Comparison of ENCODE assay signal across 22 cellular contexts in the genomic region with DNA sequence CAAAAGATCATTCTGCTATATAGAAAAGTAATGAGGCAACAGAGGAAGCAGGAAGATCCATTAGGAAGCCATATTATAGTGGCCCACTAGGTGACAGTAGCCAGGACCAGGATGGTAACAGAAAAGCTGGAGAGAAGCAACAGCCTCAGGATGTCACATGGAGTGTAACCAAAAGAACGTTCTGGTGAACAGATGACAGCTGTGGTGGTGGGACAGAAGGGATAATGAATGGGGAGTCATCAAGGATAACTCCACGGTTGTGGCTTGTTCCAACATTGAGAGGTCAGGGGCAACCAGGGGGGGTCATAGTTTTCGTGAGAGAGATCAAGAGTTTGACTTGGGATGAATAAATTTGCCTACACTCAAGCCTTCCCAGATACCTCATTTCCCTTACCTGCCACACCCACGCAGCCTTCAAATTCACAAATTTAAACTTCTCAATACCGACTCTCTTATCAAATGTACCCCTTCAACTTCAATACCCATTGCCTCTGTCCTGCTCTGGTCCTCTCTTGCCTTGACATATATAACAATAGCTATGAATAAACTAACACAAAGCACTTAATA. TPM values are rescaled to one million over a fixed set of nuclear protein-coding genes. Genes with fewer than 3 reads are reported as not detected.
DNase-seq lines count a peak whose midpoint lies in the region; ATAC-seq, FAIRE-seq and TF ChIP-seq lines count a peak whose summit lies in the region.
"Had no signal": no experiment of that assay in that cellular context is flagged by ENCODE, and none has a peak within 500 bp of the region (broad histone marks: within the 10 kb centered on the region; RNA-seq: fewer than 3 reads in every experiment).

No MANE protein-coding gene starts in this region.

- no peaks in the 10 kb centered on the region for H3K27me3 ChIP-seq in DND-41 (ENCODE audit: insufficient read depth, low read length, poor library complexity)
- H3K27me3 ChIP-seq in K562 (ENCODE audit: control insufficient read depth in 2 of 2, insufficient read depth in 2 of 2, low read length in 2 of 2) = no peaks in the 10 kb centered on the region
- H3K27me3 ChIP-seq: SJSA1 had no signal

- no peaks in the 10 kb centered on the region for H3K9me3 Mint-ChIP-seq in activated T-cell treated with anti-CD3 and anti-CD28 coated beads, Interleukin-2, amount 50 U/mL, for 24 hours
- H3K9me3 Mint-ChIP-seq in stimulated activated naive B cell treated with anti-CD40 and anti-IgM and Interleukin-4, amounts not matched to agents 10 μg/mL and 1 μg/mL and 100 μg/mL, for 72 hours = no peaks in the 10 kb centered on the region
- H3K9me3 Mint-ChIP-seq in activated CD4-positive, alpha-beta T cell treated with anti-CD3 and anti-CD28 coated beads for 36 hours (ENCODE audit: low read depth) = no peaks in the 10 kb centered on the region

- no peak for DNase-seq in activated T-cell treated with anti-CD3 and anti-CD28 coated beads, Interleukin-2, amount 50 U/mL, for 24 hours
- no peak for DNase-seq in activated T-cell treated with anti-CD3 and anti-CD28 coated beads, Interleukin-2, amount 50 U/mL, for 48 hours
- no peak for DNase-seq in DND-41
- DNase-seq in K562 (ENCODE audit: extremely low read depth in 1 of 4, low spot score in 3 of 4) = peak in 1 of 4 experiments; percentile 12
- no peak for DNase-seq in stimulated activated naive B cell treated with anti-CD40 and anti-IgM and Interleukin-4, amounts not matched to agents 10 μg/mL and 1 μg/mL and 100 μg/mL, for 72 hours
- no peak for DNase-seq in activated CD4-positive, alpha-beta T cell treated with anti-CD3 and anti-CD28 coated beads for 36 hours
- DNase-seq: DMS79, IMR-90, Kasumi-1, MM.1S, NCI-H1105 treated with DMSO at 0.1 percent for 48 hours, NCI-H1694 treated with DMSO at 0.1 percent for 48 hours, NCI-H226, NCI-H69, PC-9 had no signal

- CTCF ChIA-PET in K562 (lab: Yijun Ruan, JAX; ENCODE audit: low intra/inter-chr PET ratio) = no interaction called here
- CTCF ChIA-PET in activated CD4-positive, alpha-beta T cell treated with anti-CD3 and anti-CD28 coated beads for 36 hours (lab: Charles Lee) = no interaction called here

- H3K9me1 ChIP-seq in K562 (ENCODE audit: control insufficient read depth, insufficient read depth, low read length) = peaks cover 9% of the 10 kb centered on the region

- H2AFZ ChIP-seq in DND-41 (ENCODE audit: low read depth, low read length) = no peak overlapping the region
- no peak overlapping the region for H2AFZ ChIP-seq in K562 (ENCODE audit: low read depth, low read length)
- H2AFZ ChIP-seq: PC-9 had no signal

- 61% methylated on average over 5 of the region's 5 CpGs for WGBS in K562 (ENCODE audit: insufficient coverage, low coverage, missing lambda C conversion rate)

- H4K20me1 ChIP-seq in DND-41 (ENCODE audit: insufficient read depth, low read length) (peaks cover 9% of the 10 kb centered on the region; the same call in 1 of the 2 replicates), K562 (replicated peaks; ENCODE audit: control insufficient read depth, insufficient read depth, low read length) (peaks cover 39% of the 10 kb centered on the region)

- H3K4me3 Mint-ChIP-seq in activated T-cell treated with anti-CD3 and anti-CD28 coated beads, Interleukin-2, amount 50 U/mL, for 24 hours = no peak overlapping the region
- no peak overlapping the region for H3K4me3 Mint-ChIP-seq in stimulated activated naive B cell treated with anti-CD40 and anti-IgM and Interleukin-4, amounts not matched to agents 10 μg/mL and 1 μg/mL and 100 μg/mL, for 72 hours
- no peak overlapping the region for H3K4me3 Mint-ChIP-seq in activated CD4-positive, alpha-beta T cell treated with anti-CD3 and anti-CD28 coated beads for 36 hours

- no peak for TF ChIP-seq EP300 in K562 (IDR thresholded peaks at IDR 0.05; ENCODE audit: low read length)

- H3K27ac ChIP-seq in DND-41 (ENCODE audit: low read length) = no peak overlapping the region
- H3K27ac ChIP-seq in K562 (ENCODE audit: extremely low read depth, low read depth, low read length) = no peak overlapping the region
- H3K27ac ChIP-seq: PC-9, SJSA1 had no signal

- POLR2A ChIA-PET in K562 (lab: Yijun Ruan, JAX) = interaction anchor here (0.6 to 1.7 kb wide), 6 partner anchors 9 to 568 kb away, joined by 3 to 12 read pairs (median 4); a partner anchor contains a TSS
- POLR2A ChIA-PET in activated CD4-positive, alpha-beta T cell treated with anti-CD3 and anti-CD28 coated beads for 36 hours (lab: Charles Lee) = no interaction called here

- FAIRE-seq in K562 (lab: Jason Lieb, UNC) = no peak
- FAIRE-seq: A204.1, D721Med had no signal

- peaks cover 30% of the 10 kb centered on the region for H3K4me1 Mint-ChIP-seq in activated T-cell treated with anti-CD3 and anti-CD28 coated beads, Interleukin-2, amount 50 U/mL, for 24 hours (ENCODE audit: low read depth)
- peaks cover 9 to 12% of the 10 kb centered on the region in 2 donors for H3K4me1 Mint-ChIP-seq in stimulated activated naive B cell treated with anti-CD40 and anti-IgM and Interleukin-4, amounts not matched to agents 10 μg/mL and 1 μg/mL and 100 μg/mL, for 72 hours
- peaks cover 24% of the 10 kb centered on the region for H3K4me1 Mint-ChIP-seq in activated CD4-positive, alpha-beta T cell treated with anti-CD3 and anti-CD28 coated beads for 36 hours

- peaks cover 39% of the 10 kb centered on the region for H3K4me1 ChIP-seq in DND-41 (ENCODE audit: insufficient read depth, low read length)
- peaks cover 34 to 37% of the 10 kb centered on the region in 2 experiments for H3K4me1 ChIP-seq in K562 (replicated peaks in 1 of 2; ENCODE audit: control insufficient read depth in 2 of 2, insufficient read depth in 2 of 2, low read length in 2 of 2)

- ATAC-seq in DND-41 (ENCODE audit: insufficient read depth, low read depth) (no peak), K562 (0 out of 3 replicates have a peak, but pooled peaks have one; percentile 5), HG03378 (IDR thresholded peaks at IDR 0.05; ENCODE audit: unreplicated experiment) (no peak), HG03045 (IDR thresholded peaks at IDR 0.05; ENCODE audit: unreplicated experiment) (no peak)
- no peak for ATAC-seq in stimulated activated naive B cell treated with anti-CD40 and anti-IgM and Interleukin-4, amounts not matched to agents 10 μg/mL and 1 μg/mL and 100 μg/mL, for 72 hours (replicated peaks)
- no peak for ATAC-seq in activated CD4-positive, alpha-beta T cell treated with anti-CD3 and anti-CD28 coated beads for 36 hours

- H3K9me3 ChIP-seq in DND-41 (ENCODE audit: insufficient read depth, low read length, severe bottlenecking) (no peaks in the 10 kb centered on the region), K562 (replicated peaks; ENCODE audit: control insufficient read depth, insufficient read depth, low read depth, low read length) (no peaks in the 10 kb centered on the region)

- H3K27me3 Mint-ChIP-seq in activated T-cell treated with anti-CD3 and anti-CD28 coated beads, Interleukin-2, amount 50 U/mL, for 24 hours = no peaks in the 10 kb centered on the region
- H3K27me3 Mint-ChIP-seq in stimulated activated naive B cell treated with anti-CD40 and anti-IgM and Interleukin-4, amounts not matched to agents 10 μg/mL and 1 μg/mL and 100 μg/mL, for 72 hours = no peaks in the 10 kb centered on the region
- no peaks in the 10 kb centered on the region for H3K27me3 Mint-ChIP-seq in activated CD4-positive, alpha-beta T cell treated with anti-CD3 and anti-CD28 coated beads for 36 hours

- in situ Hi-C loops in K562 (cut with MboI) = no loop called here

- H3K36me3 ChIP-seq in DND-41 (ENCODE audit: insufficient read depth, low read length) (peaks cover 48% of the 10 kb centered on the region), K562 (ENCODE audit: control insufficient read depth, insufficient read depth, low read length) (peaks cover 54% of the 10 kb centered on the region)

- H3K79me2 ChIP-seq in DND-41 (ENCODE audit: insufficient read depth, low read length) = 0 out of 2 replicates have a peak, but pooled peaks cover 2% of the 10 kb centered on the region
- peaks cover 26% of the 10 kb centered on the region for H3K79me2 ChIP-seq in K562 (ENCODE audit: control insufficient read depth, insufficient read depth, low read length)

- H3K27ac Mint-ChIP-seq in activated T-cell treated with anti-CD3 and anti-CD28 coated beads, Interleukin-2, amount 50 U/mL, for 24 hours = peak overlapping the region; percentile 12
- peak overlapping the region; percentile 14 for H3K27ac Mint-ChIP-seq in stimulated activated naive B cell treated with anti-CD40 and anti-IgM and Interleukin-4, amounts not matched to agents 10 μg/mL and 1 μg/mL and 100 μg/mL, for 72 hours
- H3K27ac Mint-ChIP-seq in activated CD4-positive, alpha-beta T cell treated with anti-CD3 and anti-CD28 coated beads for 36 hours = no peak overlapping the region

- no peak; the same call in 1 of the 2 replicates for TF ChIP-seq POLR2A in K562 (conservative IDR thresholded peaks at IDR 0.05)

- TF ChIP-seq RAD21 in K562 (CRISPR knock-in tag; conservative IDR thresholded peaks at IDR 0.05 in 1 of 2, IDR thresholded peaks at IDR 0.05 in 1 of 2) = no peak

- H3K9ac ChIP-seq in DND-41 (ENCODE audit: low read depth, low read length) (no peak overlapping the region), K562 (ENCODE audit: insufficient read depth in 1 of 2, low read depth in 2 of 2, low read length in 2 of 2) (no peak overlapping the region)

- peaks cover 56% of the 10 kb centered on the region for H3K36me3 Mint-ChIP-seq in activated T-cell treated with anti-CD3 and anti-CD28 coated beads, Interleukin-2, amount 50 U/mL, for 24 hours (ENCODE audit: low read depth)
- peaks cover 37 to 38% of the 10 kb centered on the region in 2 donors for H3K36me3 Mint-ChIP-seq in stimulated activated naive B cell treated with anti-CD40 and anti-IgM and Interleukin-4, amounts not matched to agents 10 μg/mL and 1 μg/mL and 100 μg/mL, for 72 hours
- H3K36me3 Mint-ChIP-seq in activated CD4-positive, alpha-beta T cell treated with anti-CD3 and anti-CD28 coated beads for 36 hours (ENCODE audit: low read depth) = peaks cover 45% of the 10 kb centered on the region

- H3K4me2 ChIP-seq in DND-41 (ENCODE audit: insufficient read depth, low read length) (no peak overlapping the region), K562 (ENCODE audit: insufficient read depth, low read length) (no peak overlapping the region)
- H3K4me2 ChIP-seq: PC-9 had no signal

- intact Hi-C loops in K562 (cut with micrococcal nuclease) = no loop called here
- intact Hi-C loops in activated CD4-positive, alpha-beta T cell treated with anti-CD3 and anti-CD28 coated beads for 36 hours (cut with DNase I, micrococcal nuclease) = no loop called here

- peak; percentile 4 for TF ChIP-seq CTCF in DND-41 (IDR thresholded peaks at IDR 0.05; ENCODE audit: borderline replicate concordance, extremely low read depth, low read length, poor library complexity, severe bottlenecking)
- TF ChIP-seq CTCF in K562 (IDR thresholded peaks at IDR 0.05 in 2 of 3, conservative IDR thresholded peaks at IDR 0.05 in 1 of 3; ENCODE audit: insufficient read depth in 2 of 3, low read depth in 1 of 3, low read length in 3 of 3) = peak in 2 of 3 experiments; percentile 10 to 16; a peak in 1 of 6 replicates

- H3K4me3 ChIP-seq in DND-41 (ENCODE audit: low read depth in 1 of 2, low read length in 2 of 2) = no peak overlapping the region
- no peak overlapping the region for H3K4me3 ChIP-seq in K562
- H3K4me3 ChIP-seq: PC-9, SJSA1 had no signal

- BruUV-seq in K562 (replicated peaks; lab: Mats Ljungman, UMichigan) = no TSS peak

RNA-seq across cellular contexts. Expression of a gene that starts 9.3 kb away (rescaled TPM):
- 126 and 292 TPM in 2 replicates for total RNA-seq in K562 (2011; cell fraction: chromatin; rRNA removed; ENCODE audit: low replicate concordance)
- total RNA-seq in K562 (2011; cell fraction: nucleolus; rRNA removed) = 220 and 224 TPM in 2 replicates
- 142 and 163 TPM in 2 replicates for total RNA-seq in K562 (2011; cell fraction: nucleoplasm; rRNA removed)
- total RNA-seq in K562 (2014; rRNA removed) (82.1 and 123 TPM in 2 replicates), K562 (2014; rRNA removed; fragmentation: Illumina TruSeq; extraction: Trizol) (40.0 and 42.0 TPM in 2 replicates), K562 (2015; rRNA removed; fragmentation: Illumina TruSeq; extraction: Trizol) (54.1 and 60.6 TPM in 2 replicates), K562 (2021) (70.3 and 70.8 TPM in 2 replicates)
- polyA plus RNA-seq in K562 (2011; rRNA removed) (47.7 and 49.2 TPM in 2 replicates), K562 (2014; fragmentation: Illumina TruSeq; extraction: Trizol) (43.8 and 48.8 TPM in 2 replicates), K562 (2014; fragmentation: Nextera tagmentation; extraction: Ambion mirVana) (1 to 10 TPM; 2.5 to 3.0 TPM), K562 (2014; rRNA removed) (61.5 and 67.3 TPM in 2 replicates)
- 48.9 and 107 TPM in 2 replicates for polyA plus RNA-seq in K562 (2011; cell fraction: cytosol; rRNA removed)
- polyA plus RNA-seq in K562 (2011; cell fraction: nucleus; rRNA removed) = 45.7 and 87.5 TPM in 2 replicates
- polyA plus RNA-seq in K562 (2012) = 51.9 and 71.5 TPM in 2 replicates
- polyA minus RNA-seq in K562 (2011; rRNA and poly(A)+ RNA removed) = 57.4 and 92.0 TPM in 2 replicates
- polyA minus RNA-seq in K562 (2011; cell fraction: cytosol; rRNA and poly(A)+ RNA removed) = 81.1 and 112 TPM in 2 replicates
- polyA minus RNA-seq in K562 (2011; cell fraction: nucleus; rRNA and poly(A)+ RNA removed) = 51.6 and 57.1 TPM in 2 replicates
- total RNA-seq in activated CD4-positive, alpha-beta T cell treated with anti-CD3 and anti-CD28 coated beads for 36 hours = 10 to 100 TPM; 30.6 to 34.7 TPM

RNA-seq across cellular contexts. Expression of a gene that starts 11.6 kb away (rescaled TPM):
- total RNA-seq in K562 (2011; cell fraction: chromatin; rRNA removed; ENCODE audit: low replicate concordance) = 35.3 and 79.3 TPM in 2 replicates
- total RNA-seq in K562 (2011; cell fraction: nucleolus; rRNA removed) = 50.1 and 62.0 TPM in 2 replicates
- total RNA-seq in K562 (2011; cell fraction: nucleoplasm; rRNA removed) = 53.5 and 56.9 TPM in 2 replicates
- total RNA-seq in K562 (2014; rRNA removed) = 26.1 and 27.8 TPM in 2 replicates
- total RNA-seq in K562 (2014; rRNA removed; fragmentation: Illumina TruSeq; extraction: Trizol) = 21.4 and 23.0 TPM in 2 replicates
- total RNA-seq in K562 (2015; rRNA removed; fragmentation: Illumina TruSeq; extraction: Trizol) = 30.2 and 32.9 TPM in 2 replicates
- 57.5 and 59.2 TPM in 2 replicates for total RNA-seq in K562 (2021)
- polyA plus RNA-seq in K562 (2011; rRNA removed) = 45.3 and 53.1 TPM in 2 replicates
- polyA plus RNA-seq in K562 (2011; cell fraction: cytosol; rRNA removed) = 44.7 and 90.9 TPM in 2 replicates
- polyA plus RNA-seq in K562 (2011; cell fraction: nucleus; rRNA removed) = 28.1 and 45.3 TPM in 2 replicates
- polyA plus RNA-seq in K562 (2012) = 66.1 and 72.9 TPM in 2 replicates
- 67.8 and 73.2 TPM in 2 replicates for polyA plus RNA-seq in K562 (2014; fragmentation: Illumina TruSeq; extraction: Trizol)
- 10 to 100 TPM in 1 of 2 experiments, 1 to 10 TPM in 1; 10.0 to 13.4 TPM for polyA plus RNA-seq in K562 (2014; fragmentation: Nextera tagmentation; extraction: Ambion mirVana)
- 54.4 and 70.6 TPM in 2 replicates for polyA plus RNA-seq in K562 (2014; rRNA removed)
- 23.5 and 40.3 TPM in 2 replicates for polyA minus RNA-seq in K562 (2011; rRNA and poly(A)+ RNA removed)
- 27.4 and 33.3 TPM in 2 replicates for polyA minus RNA-seq in K562 (2011; cell fraction: cytosol; rRNA and poly(A)+ RNA removed)
- polyA minus RNA-seq in K562 (2011; cell fraction: nucleus; rRNA and poly(A)+ RNA removed) = 13.7 and 15.9 TPM in 2 replicates
- 10 to 100 TPM; 43.2 to 86.5 TPM for total RNA-seq in activated CD4-positive, alpha-beta T cell treated with anti-CD3 and anti-CD28 coated beads for 36 hours

RNA-seq across cellular contexts. Expression of a gene that starts 47.0 kb away (rescaled TPM):
- total RNA-seq in K562 (2011; cell fraction: chromatin; rRNA removed; ENCODE audit: low replicate concordance) = 64.1 and 159 TPM in 2 replicates
- 37.9 and 44.9 TPM in 2 replicates for total RNA-seq in K562 (2011; cell fraction: nucleolus; rRNA removed)
- total RNA-seq in K562 (2011; cell fraction: nucleoplasm; rRNA removed) = 79.0 and 92.8 TPM in 2 replicates
- total RNA-seq in K562 (2014; rRNA removed) (79.5 and 89.0 TPM in 2 replicates), K562 (2014; rRNA removed; fragmentation: Illumina TruSeq; extraction: Trizol) (129 and 136 TPM in 2 replicates), K562 (2015; rRNA removed; fragmentation: Illumina TruSeq; extraction: Trizol) (131 and 134 TPM in 2 replicates), K562 (2021) (100 and 107 TPM in 2 replicates)
- polyA plus RNA-seq in K562 (2011; rRNA removed) (28.8 and 50.9 TPM in 2 replicates), K562 (2014; fragmentation: Illumina TruSeq; extraction: Trizol) (94.3 and 110 TPM in 2 replicates), K562 (2014; fragmentation: Nextera tagmentation; extraction: Ambion mirVana) (10 to 100 TPM; 15.0 to 27.5 TPM), K562 (2014; rRNA removed) (56.3 and 68.4 TPM in 2 replicates)
- 22.0 and 24.5 TPM in 2 replicates for polyA plus RNA-seq in K562 (2011; cell fraction: cytosol; rRNA removed)
- polyA plus RNA-seq in K562 (2011; cell fraction: nucleus; rRNA removed) = 25.8 and 37.2 TPM in 2 replicates
- polyA plus RNA-seq in K562 (2012) = 63.5 and 70.7 TPM in 2 replicates
- 81.7 and 114 TPM in 2 replicates for polyA minus RNA-seq in K562 (2011; rRNA and poly(A)+ RNA removed)
- polyA minus RNA-seq in K562 (2011; cell fraction: cytosol; rRNA and poly(A)+ RNA removed) = 41.5 and 59.2 TPM in 2 replicates
- 19.9 and 33.0 TPM in 2 replicates for polyA minus RNA-seq in K562 (2011; cell fraction: nucleus; rRNA and poly(A)+ RNA removed)
- total RNA-seq in activated CD4-positive, alpha-beta T cell treated with anti-CD3 and anti-CD28 coated beads for 36 hours = 10 to 100 TPM; 90.2 to 98.6 TPM

RNA-seq across cellular contexts. Expression of a gene that starts 55.2 kb away (rescaled TPM):
- 12.6 and 32.2 TPM in 2 replicates for total RNA-seq in K562 (2011; cell fraction: chromatin; rRNA removed; ENCODE audit: low replicate concordance)
- total RNA-seq in K562 (2011; cell fraction: nucleolus; rRNA removed) = 12.8 and 16.5 TPM in 2 replicates
- total RNA-seq in K562 (2011; cell fraction: nucleoplasm; rRNA removed) = 14.2 and 15.9 TPM in 2 replicates
- 6.0 and 8.9 TPM in 2 replicates for total RNA-seq in K562 (2014; rRNA removed)
- 0.61 and 0.91 TPM in 2 replicates for total RNA-seq in K562 (2014; rRNA removed; fragmentation: Illumina TruSeq; extraction: Trizol)
- total RNA-seq in K562 (2015; rRNA removed; fragmentation: Illumina TruSeq; extraction: Trizol) = 1.4 and 1.7 TPM in 2 replicates
- total RNA-seq in K562 (2021) = 10.2 and 11.8 TPM in 2 replicates
- 0.59 and 3.4 TPM in 2 replicates for polyA plus RNA-seq in K562 (2011; rRNA removed)
- polyA plus RNA-seq in K562 (2011; cell fraction: cytosol; rRNA removed) = 1.5 and 1.7 TPM in 2 replicates
- polyA plus RNA-seq in K562 (2011; cell fraction: nucleus; rRNA removed) = 22.7 and 25.6 TPM in 2 replicates
- polyA plus RNA-seq in K562 (2012) = 5.1 and 47.6 TPM in 2 replicates
- 2.7 and 4.4 TPM in 2 replicates for polyA plus RNA-seq in K562 (2014; fragmentation: Illumina TruSeq; extraction: Trizol)
- polyA plus RNA-seq in K562 (2014; fragmentation: Nextera tagmentation; extraction: Ambion mirVana) = under 1 TPM; 0.11 to 0.17 TPM
- polyA plus RNA-seq in K562 (2014; rRNA removed) = 11.1 and 18.4 TPM in 2 replicates
- polyA minus RNA-seq in K562 (2011; rRNA and poly(A)+ RNA removed) = 0.39 and 0.69 TPM in 2 replicates
- 1.3 and 2.9 TPM in 2 replicates for polyA minus RNA-seq in K562 (2011; cell fraction: cytosol; rRNA and poly(A)+ RNA removed)
- 6.7 and 13.7 TPM in 2 replicates for polyA minus RNA-seq in K562 (2011; cell fraction: nucleus; rRNA and poly(A)+ RNA removed)
- total RNA-seq in activated CD4-positive, alpha-beta T cell treated with anti-CD3 and anti-CD28 coated beads for 36 hours = not detected
- total RNA-seq: G401, H4, IMR-90, SJSA1 had no signal
- polyA plus RNA-seq: IMR-90 had no signal
